ENCODE assay signal across 28 cellular contexts in the genomic region with DNA sequence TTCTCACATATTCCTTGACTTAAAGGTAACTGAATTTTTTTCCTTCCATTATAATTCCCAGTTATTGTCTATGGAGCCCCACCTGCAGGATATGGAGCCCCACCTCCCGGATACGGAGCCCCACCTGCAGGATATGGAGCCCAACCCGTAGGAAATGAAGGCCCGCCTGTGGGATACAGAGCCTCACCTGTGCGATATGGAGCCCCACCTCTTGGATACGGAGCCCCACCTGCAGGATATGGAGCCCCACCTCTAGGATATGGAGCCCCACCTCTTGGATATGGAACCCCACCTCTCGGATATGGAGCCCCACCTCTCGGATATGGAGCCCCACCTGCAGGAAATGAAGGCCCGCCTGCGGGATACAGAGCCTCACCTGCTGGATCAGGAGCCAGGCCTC. TPM values are rescaled to one million over a fixed set of nuclear protein-coding genes. Genes with fewer than 3 reads are reported as not detected.
"Had no signal": no experiment of that assay in that cellular context is flagged by ENCODE, and none has a peak within 500 bp of the region (broad histone marks: within the 10 kb centered on the region; RNA-seq: fewer than 3 reads in every experiment).

No MANE protein-coding gene starts in this region.

- H3K9me3 Mint-ChIP-seq: mesothelial cell of epicardium; naive B cell; natural killer cell; nephron progenitor cell; neural progenitor cell; stimulated activated naive B cell treated with anti-CD40 and anti-IgM and Interleukin-4, amounts not matched to agents 10 μg/mL and 1 μg/mL and 100 μg/mL, for 72 hours had no signal

- H3K27ac Mint-ChIP-seq: mesothelial cell of epicardium; natural killer cell; nephron progenitor cell; neural progenitor cell; progenitor cell of endocrine pancreas; stimulated activated naive B cell treated with anti-CD40 and anti-IgM and Interleukin-4, amounts not matched to agents 10 μg/mL and 1 μg/mL and 100 μg/mL, for 72 hours had no signal

- H3K36me3 ChIP-seq: left ventricle myocardium inferior, neural progenitor cell, neutrophil, right atrium auricular region, right lobe of liver, stomach, thyroid gland, transverse colon, upper lobe of left lung, vagina had no signal

- H3K9ac ChIP-seq: neural progenitor cell, parathyroid adenoma had no signal

- H3K36me3 Mint-ChIP-seq: mesothelial cell of epicardium, natural killer cell, neural progenitor cell had no signal

- H3K79me2 ChIP-seq: parathyroid adenoma had no signal

- DNase-seq: islet precursor cell; left ventricle myocardium inferior; mesendoderm; naive B cell; natural killer cell; nephron progenitor cell; occipital lobe; right lobe of liver; stimulated activated CD4-positive, alpha-beta T cell treated with anti-CD3 and anti-CD28 coated beads, Interleukin-1b, Interleukin-23, amount 100 ng/mL, for 48 hours; stimulated activated CD4-positive, alpha-beta T cell treated with anti-CD3 and anti-CD28 coated beads, Interleukin-2, amount 100 ng/mL, for 48 hours; stimulated activated CD4-positive, alpha-beta T cell treated with anti-CD3 and anti-CD28 coated beads, Interleukin-4, amount 100 ng/mL, for 4 hours; stimulated activated naive B cell treated with anti-CD40 and anti-IgM and Interleukin-4, amounts not matched to agents 10 μg/mL and 1 μg/mL and 100 μg/mL, for 72 hours; stimulated activated naive CD8-positive, alpha-beta T cell treated with anti-CD3 and anti-CD28 coated beads, Interleukin-15, Interleukin-2, amounts not matched to agents 100 U/mL and 50 U/mL, for 24 hours; stomach; testis; thyroid gland; transverse colon; upper lobe of left lung had no signal

- H3K4me1 ChIP-seq: neural progenitor cell, parathyroid adenoma, right atrium auricular region, right lobe of liver, stomach, testis, vagina had no signal

- H3K9me3 ChIP-seq: left ventricle myocardium inferior, neutrophil, right atrium auricular region, right lobe of liver, stomach, testis, thyroid gland, transverse colon, upper lobe of left lung, vagina had no signal

- H3K27me3 Mint-ChIP-seq: naive B cell; stimulated activated naive B cell treated with anti-CD40 and anti-IgM and Interleukin-4, amounts not matched to agents 10 μg/mL and 1 μg/mL and 100 μg/mL, for 72 hours had no signal

- H3K27ac ChIP-seq: left ventricle myocardium inferior, neural progenitor cell, neutrophil, parathyroid adenoma, right atrium auricular region, right lobe of liver, stomach, testis, thyroid gland, transverse colon, upper lobe of left lung, vagina had no signal

- H3K27me3 ChIP-seq: neural progenitor cell, neutrophil, right atrium auricular region, right lobe of liver, stomach, testis, thyroid gland, transverse colon, upper lobe of left lung, vagina had no signal

- H3K4me3 ChIP-seq: left ventricle myocardium inferior, lung, neural progenitor cell, right atrium auricular region, right lobe of liver, smooth muscle cell, stomach, testis, thyroid gland, transverse colon, upper lobe of left lung, vagina had no signal

- H3K4me3 Mint-ChIP-seq: mesothelial cell of epicardium; naive B cell; natural killer cell; nephron progenitor cell; neural progenitor cell; stimulated activated naive B cell treated with anti-CD40 and anti-IgM and Interleukin-4, amounts not matched to agents 10 μg/mL and 1 μg/mL and 100 μg/mL, for 72 hours had no signal

- H3K4me1 Mint-ChIP-seq: mesothelial cell of epicardium, nephron progenitor cell, neural progenitor cell had no signal

- ATAC-seq: natural killer cell; right lobe of liver; stimulated activated naive B cell treated with anti-CD40 and anti-IgM and Interleukin-4, amounts not matched to agents 10 μg/mL and 1 μg/mL and 100 μg/mL, for 72 hours; stimulated activated naive CD8-positive, alpha-beta T cell treated with anti-CD3 and anti-CD28 coated beads, Interleukin-15, Interleukin-2, amounts not matched to agents 100 U/mL and 50 U/mL, for 24 hours had no signal

- H3K4me2 ChIP-seq: neural progenitor cell, smooth muscle cell had no signal

- H2AFZ ChIP-seq: neural progenitor cell, parathyroid adenoma had no signal

RNA-seq across cellular contexts. Expression of gene WBP2NL, which starts 28.1 kb away (rescaled TPM):
- total RNA-seq: mesothelial cell of epicardium, osteocyte, progenitor cell of endocrine pancreas, smooth muscle cell had no signal

RNA-seq across cellular contexts. Expression of gene PHETA2, which starts 47.3 kb away (rescaled TPM):
- total RNA-seq: osteocyte had no signal

RNA-seq across cellular contexts. Expression of gene SEPTIN3, which starts 57.5 kb away (rescaled TPM):
- total RNA-seq: left ventricle myocardium inferior had no signal
